12 cellular contexts compared by ENCODE assay signal in the genomic region with DNA sequence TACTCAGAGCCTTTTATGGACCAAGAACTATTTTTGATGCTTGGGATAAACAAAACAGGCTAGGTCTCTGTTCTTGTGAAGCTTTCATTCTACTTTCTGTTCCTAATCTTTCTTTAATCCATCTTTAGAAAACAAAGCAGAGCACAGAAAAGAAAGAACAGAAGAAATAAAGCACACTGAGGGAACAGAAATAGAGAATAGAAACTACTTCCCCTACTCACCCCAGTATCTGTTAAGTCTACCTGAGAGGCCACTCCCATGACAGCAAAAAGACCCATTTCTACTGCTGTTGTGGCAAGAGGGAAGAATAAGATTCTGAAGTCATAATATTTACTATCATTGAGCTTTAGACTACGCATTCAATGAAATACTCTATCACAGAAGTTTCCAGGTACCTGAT. TPM values are rescaled to one million over a fixed set of nuclear protein-coding genes. Genes with fewer than 3 reads are reported as not detected.
A peak's percentile ranks its signal among the peaks of the same experiment; 100 is the strongest.
DNase-seq lines count a peak whose midpoint lies in the region; ATAC-seq and TF ChIP-seq lines count a peak whose summit lies in the region.
"Had no signal": no experiment of that assay in that cellular context is flagged by ENCODE, and none has a peak within 500 bp of the region (broad histone marks: within the 10 kb centered on the region; RNA-seq: fewer than 3 reads in every experiment).

No MANE protein-coding gene starts in this region.

- no peaks in the 10 kb centered on the region for H3K27me3 ChIP-seq in OCI-LY3 (ENCODE audit: low read depth, low read length)
- no peaks in the 10 kb centered on the region for H3K27me3 ChIP-seq in SK-N-SH (ENCODE audit: insufficient read depth)

- no peaks in the 10 kb centered on the region for H3K9me3 Mint-ChIP-seq in natural killer cell

- intact Hi-C loops in natural killer cell (cut with micrococcal nuclease) (no loop called here), posterior cingulate gyrus (cut with DNase I) (no loop called here)

- H3K4me1 Mint-ChIP-seq in natural killer cell: peaks cover 48 to 50% of the 10 kb centered on the region in 2 donors

- H3K4me2 ChIP-seq in OCI-LY3 (ENCODE audit: low read length): peak overlapping the region; percentile 59
- H3K4me2 ChIP-seq in SK-N-SH: no peak overlapping the region

- 97% methylated on average over 1 of the region's 1 CpG for WGBS in SK-N-SH (ENCODE audit: low lambda C conversion rate)

- TF ChIP-seq RAD21 in SK-N-SH (IDR thresholded peaks at IDR 0.05; ENCODE audit: low read length): no peak

- no peak overlapping the region for H3K4me3 Mint-ChIP-seq in natural killer cell

- no peaks in the 10 kb centered on the region for H3K36me3 Mint-ChIP-seq in natural killer cell

- H3K27ac Mint-ChIP-seq in natural killer cell: peak overlapping the region; percentile 73 to 81

- H3K9me3 ChIP-seq in OCI-LY3 (ENCODE audit: insufficient read depth, low read length) (no peaks in the 10 kb centered on the region), SK-N-SH (no peaks in the 10 kb centered on the region)

- H3K9me2 ChIP-seq in SK-N-SH: no peaks in the 10 kb centered on the region

- H3K79me2 ChIP-seq in OCI-LY3 (ENCODE audit: low read length) (peaks cover 91% of the 10 kb centered on the region), SK-N-SH (ENCODE audit: insufficient read depth) (peaks cover 100% of the 10 kb centered on the region)

- peaks cover 9% of the 10 kb centered on the region for H3F3A ChIP-seq in SK-N-SH (replicated peaks; ENCODE audit: insufficient read depth)

- H3K36me3 ChIP-seq in OCI-LY3 (replicated peaks; ENCODE audit: low read depth, low read length) (peaks cover 26% of the 10 kb centered on the region), SK-N-SH (replicated peaks in 1 of 2; ENCODE audit: control insufficient read depth in 1 of 2, insufficient read depth in 2 of 2, low read length in 1 of 2) (peaks cover 0 to 7% of the 10 kb centered on the region in 2 experiments)

- CTCF ChIA-PET in SK-N-SH (lab: Yijun Ruan, JAX): no interaction called here

- TF ChIP-seq EP300 in SK-N-SH (IDR thresholded peaks at IDR 0.05; ENCODE audit: borderline replicate concordance in 1 of 2, low read depth in 1 of 2, low read length in 1 of 2): no peak

- no peaks in the 10 kb centered on the region for H3K27me3 Mint-ChIP-seq in natural killer cell (ENCODE audit: low read depth in 2 of 2)

- H3K4me3 ChIP-seq in OCI-LY3 (ENCODE audit: low read length) (peak overlapping the region; percentile 32), SK-N-SH (ENCODE audit: low read depth in 2 of 2, low read length in 1 of 2) (no peak overlapping the region)

- H3K27ac ChIP-seq in OCI-LY3 (ENCODE audit: low read length): peak overlapping the region; percentile 75
- H3K27ac ChIP-seq in SK-N-SH (ENCODE audit: low read depth in 2 of 2, low read length in 1 of 2): peak overlapping the region in 1 of 2 experiments; percentile 1; a peak in 1 of 4 replicates

- H3K4me1 ChIP-seq in OCI-LY3 (ENCODE audit: low read length) (peaks cover 67% of the 10 kb centered on the region), SK-N-SH (ENCODE audit: control insufficient read depth in 1 of 2, insufficient read depth in 2 of 2, low read depth in 1 of 2, low read length in 1 of 2) (peaks cover 0 to 14% of the 10 kb centered on the region in 2 experiments; a peak in 3 of 4 replicates)

- no peak overlapping the region for H2AFZ ChIP-seq in OCI-LY3 (ENCODE audit: low read depth, low read length)
- H2AFZ ChIP-seq in SK-N-SH (ENCODE audit: low read depth): no peak overlapping the region

- in situ Hi-C loops in GM13976 (cut with MboI; ENCODE audit: low sequenced_read_pairs, unreplicated experiment): no loop called here

- ATAC-seq in GM21723 (IDR thresholded peaks at IDR 0.05; ENCODE audit: unreplicated experiment) (peak; percentile 46), natural killer cell (no peak), GM21515 (IDR thresholded peaks at IDR 0.05; ENCODE audit: unreplicated experiment) (no peak)
- ATAC-seq: HCT116 had no signal

- DNase-seq in GM13976 (ENCODE audit: low spot score): peak; percentile 66
- no peak for DNase-seq in natural killer cell
- no peak for DNase-seq in SK-N-SH
- DNase-seq in posterior cingulate gyrus: no peak
- DNase-seq: activated T-cell treated with anti-CD3 and anti-CD28 coated beads, Interleukin-2, amount 50 U/mL, for 48 hours; effector CD4-positive, alpha-beta T cell; Right ventricle myocardium superior had no signal

- no peak for TF ChIP-seq CTCF in GM13976 (IDR thresholded peaks at IDR 0.05; ENCODE audit: borderline replicate concordance, control extremely low read depth, extremely low read depth, insufficient read depth, missing control alignments)
- TF ChIP-seq CTCF in OCI-LY3 (IDR thresholded peaks at IDR 0.05; ENCODE audit: low read depth, low read length): no peak
- no peak for TF ChIP-seq CTCF in natural killer cell (IDR thresholded peaks at IDR 0.05)
- no peak for TF ChIP-seq CTCF in SK-N-SH (IDR thresholded peaks at IDR 0.05)

- POLR2A ChIA-PET in SK-N-SH (lab: Yijun Ruan, JAX): no interaction called here

- peaks cover 62% of the 10 kb centered on the region for H4K20me1 ChIP-seq in OCI-LY3 (ENCODE audit: insufficient read depth, low read length)
- H4K20me1 ChIP-seq in SK-N-SH (ENCODE audit: insufficient read depth): peaks cover 12% of the 10 kb centered on the region; the same call in 1 of the 2 replicates

- peak overlapping the region; percentile 8 for H3K9ac ChIP-seq in OCI-LY3 (ENCODE audit: low read length)
- no peak overlapping the region for H3K9ac ChIP-seq in SK-N-SH

TF ChIP-seq in SK-N-SH, 30 proteins besides CTCF, POLR2A, EP300 and RAD21 (continues in another document):
- TF ChIP-seq GABPA (IDR thresholded peaks at IDR 0.05; ENCODE audit: low read depth) (no peak), FOXJ3 (CRISPR knock-in tag; IDR thresholded peaks at IDR 0.05) (no peak), TEAD4 (IDR thresholded peaks at IDR 0.05; ENCODE audit: borderline replicate concordance, insufficient read depth) (no peak), SIN3A (IDR thresholded peaks at IDR 0.05; ENCODE audit: borderline replicate concordance, low read depth, low read length) (no peak), YY1 (IDR thresholded peaks at IDR 0.05; ENCODE audit: low read depth) (no peak), SMC3 (IDR thresholded peaks at IDR 0.05; ENCODE audit: low read depth, low read length) (no peak), MXI1 (IDR thresholded peaks at IDR 0.05; ENCODE audit: low read depth, low read length) (no peak), FOSL2 (IDR thresholded peaks at IDR 0.05; ENCODE audit: borderline replicate concordance, low read depth) (no peak), EZH2phosphoT487 (IDR thresholded peaks at IDR 0.05; ENCODE audit: borderline replicate concordance, low read depth) (no peak), TCF12 (IDR thresholded peaks at IDR 0.05) (no peak), IRF3 (IDR thresholded peaks at IDR 0.05; ENCODE audit: low read depth, low read length) (no peak), RXRA (IDR thresholded peaks at IDR 0.05; ENCODE audit: borderline replicate concordance, low read depth) (no peak), JUND (IDR thresholded peaks at IDR 0.05) (no peak), NFIC (IDR thresholded peaks at IDR 0.05; ENCODE audit: borderline replicate concordance) (no peak)
- TF ChIP-seq, protein P1, sequence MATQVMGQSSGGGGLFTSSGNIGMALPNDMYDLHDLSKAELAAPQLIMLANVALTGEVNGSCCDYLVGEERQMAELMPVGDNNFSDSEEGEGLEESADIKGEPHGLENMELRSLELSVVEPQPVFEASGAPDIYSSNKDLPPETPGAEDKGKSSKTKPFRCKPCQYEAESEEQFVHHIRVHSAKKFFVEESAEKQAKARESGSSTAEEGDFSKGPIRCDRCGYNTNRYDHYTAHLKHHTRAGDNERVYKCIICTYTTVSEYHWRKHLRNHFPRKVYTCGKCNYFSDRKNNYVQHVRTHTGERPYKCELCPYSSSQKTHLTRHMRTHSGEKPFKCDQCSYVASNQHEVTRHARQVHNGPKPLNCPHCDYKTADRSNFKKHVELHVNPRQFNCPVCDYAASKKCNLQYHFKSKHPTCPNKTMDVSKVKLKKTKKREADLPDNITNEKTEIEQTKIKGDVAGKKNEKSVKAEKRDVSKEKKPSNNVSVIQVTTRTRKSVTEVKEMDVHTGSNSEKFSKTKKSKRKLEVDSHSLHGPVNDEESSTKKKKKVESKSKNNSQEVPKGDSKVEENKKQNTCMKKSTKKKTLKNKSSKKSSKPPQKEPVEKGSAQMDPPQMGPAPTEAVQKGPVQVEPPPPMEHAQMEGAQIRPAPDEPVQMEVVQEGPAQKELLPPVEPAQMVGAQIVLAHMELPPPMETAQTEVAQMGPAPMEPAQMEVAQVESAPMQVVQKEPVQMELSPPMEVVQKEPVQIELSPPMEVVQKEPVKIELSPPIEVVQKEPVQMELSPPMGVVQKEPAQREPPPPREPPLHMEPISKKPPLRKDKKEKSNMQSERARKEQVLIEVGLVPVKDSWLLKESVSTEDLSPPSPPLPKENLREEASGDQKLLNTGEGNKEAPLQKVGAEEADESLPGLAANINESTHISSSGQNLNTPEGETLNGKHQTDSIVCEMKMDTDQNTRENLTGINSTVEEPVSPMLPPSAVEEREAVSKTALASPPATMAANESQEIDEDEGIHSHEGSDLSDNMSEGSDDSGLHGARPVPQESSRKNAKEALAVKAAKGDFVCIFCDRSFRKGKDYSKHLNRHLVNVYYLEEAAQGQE (IDR thresholded peaks at IDR 0.05; ENCODE audit: low read depth, low read length): no peak
- TF ChIP-seq, protein P2, sequence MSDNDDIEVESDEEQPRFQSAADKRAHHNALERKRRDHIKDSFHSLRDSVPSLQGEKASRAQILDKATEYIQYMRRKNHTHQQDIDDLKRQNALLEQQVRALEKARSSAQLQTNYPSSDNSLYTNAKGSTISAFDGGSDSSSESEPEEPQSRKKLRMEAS (IDR thresholded peaks at IDR 0.05; ENCODE audit: low read depth): no peak

RNA-seq across cellular contexts. Expression of gene RFC1, which starts 9.2 kb away (rescaled TPM):
- 100 to 1,000 TPM in 1 of 3 donors, 10 to 100 TPM in 2; 74.6 to 103 (median 84.7) TPM for total RNA-seq in natural killer cell
- polyA plus RNA-seq in SK-N-SH (2012; rRNA removed): 14.9 and 19.2 TPM in 2 replicates
- polyA plus RNA-seq in SK-N-SH (2012; cell fraction: cytosol; rRNA removed): 17.9 and 19.0 TPM in 2 replicates
- 5.9 and 17.0 TPM in 2 replicates for polyA plus RNA-seq in SK-N-SH (2012; cell fraction: nucleus; rRNA removed)

RNA-seq across cellular contexts. Expression of gene KLB, which starts 49.7 kb away (rescaled TPM):
- under 1 TPM; 0.07 to 0.16 (median 0.10) TPM for total RNA-seq in natural killer cell
- not detected in 2 replicates for polyA plus RNA-seq in SK-N-SH (2012; rRNA removed)
- not detected in 2 replicates for polyA plus RNA-seq in SK-N-SH (2012; cell fraction: cytosol; rRNA removed)
- polyA plus RNA-seq in SK-N-SH (2012; cell fraction: nucleus; rRNA removed): not detected in 2 replicates
- polyA plus RNA-seq: keratinocyte had no signal
